Comparison of ENCODE assay signal across 1 cellular context in genomic region chr3:28286595-28286994, GRCh38.
TF ChIP-seq lines count a peak whose summit lies in the region.

No MANE protein-coding gene starts in this region.

TF ChIP-seq in GM23338, 12 proteins besides CTCF, POLR2A, EP300 and RAD21 (continued from another document):
- TF ChIP-seq ZNF462 (CRISPR knock-in tag; IDR thresholded peaks at IDR 0.05): no peak
TF ChIP-seq in GM23338: peak in this region for 0.
